Comparison of ENCODE assay signal across 9 cellular contexts in the genomic region with DNA sequence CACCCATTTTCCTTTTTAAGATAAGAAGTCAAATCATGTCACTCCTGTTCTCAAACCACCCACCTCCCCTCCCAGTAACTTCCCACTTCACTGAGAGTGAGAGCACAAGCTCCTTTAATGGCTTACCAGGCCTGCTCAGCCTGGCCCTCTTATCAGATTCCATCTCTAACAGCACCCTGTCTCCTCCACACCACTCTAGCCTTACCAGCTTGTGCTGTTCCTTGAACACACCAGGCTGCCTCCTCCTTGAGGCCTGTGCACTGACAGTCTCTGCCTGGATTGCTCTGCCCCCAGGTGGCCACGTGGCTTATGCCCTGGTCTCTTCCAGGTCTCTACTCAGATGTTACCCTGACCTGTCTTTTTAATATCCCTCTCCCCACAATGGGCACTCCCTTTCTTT. TPM values are rescaled to one million over a fixed set of nuclear protein-coding genes. Genes with fewer than 3 reads are reported as not detected.
DNase-seq lines count a peak whose midpoint lies in the region; ATAC-seq and TF ChIP-seq lines count a peak whose summit lies in the region.
"Had no signal": no experiment of that assay in that cellular context is flagged by ENCODE, and none has a peak within 500 bp of the region (broad histone marks: within the 10 kb centered on the region; RNA-seq: fewer than 3 reads in every experiment).

No MANE protein-coding gene starts in this region.

- no peaks in the 10 kb centered on the region for H3K27me3 Mint-ChIP-seq in activated naive CD4-positive, alpha-beta T cell treated with anti-CD3 and anti-CD28 coated beads for 36 hours (ENCODE audit: low read depth)
- peaks cover 36% of the 10 kb centered on the region for H3K27me3 Mint-ChIP-seq in WTC11 (ENCODE audit: low read depth)

- intact Hi-C loops in activated naive CD4-positive, alpha-beta T cell treated with anti-CD3 and anti-CD28 coated beads for 36 hours (cut with micrococcal nuclease), result loop anchor here (1.0 kb wide), 1 partner anchor 43 kb away; no protein-coding TSS in a partner anchor

- no peak for TF ChIP-seq EP300 in Ishikawa (IDR thresholded peaks at IDR 0.05; ENCODE audit: borderline replicate concordance)

- peak; percentile 57 for TF ChIP-seq RAD21 in Ishikawa (IDR thresholded peaks at IDR 0.05; ENCODE audit: low read depth)

- peak; percentile 98 for ATAC-seq in WTC11
- ATAC-seq in GM21526 (IDR thresholded peaks at IDR 0.05; ENCODE audit: low FRiP score, unreplicated experiment), result no peak
- ATAC-seq: body of pancreas had no signal

- H3K4me3 Mint-ChIP-seq in activated naive CD4-positive, alpha-beta T cell treated with anti-CD3 and anti-CD28 coated beads for 36 hours, result no peak overlapping the region
- H3K4me3 Mint-ChIP-seq in WTC11, result no peak overlapping the region

- H3K9me3 Mint-ChIP-seq in activated naive CD4-positive, alpha-beta T cell treated with anti-CD3 and anti-CD28 coated beads for 36 hours, result no peaks in the 10 kb centered on the region
- H3K9me3 Mint-ChIP-seq in WTC11, result no peaks in the 10 kb centered on the region

- H3K4me1 Mint-ChIP-seq in activated naive CD4-positive, alpha-beta T cell treated with anti-CD3 and anti-CD28 coated beads for 36 hours (ENCODE audit: low read depth), result peaks cover 8% of the 10 kb centered on the region
- H3K4me1 Mint-ChIP-seq in WTC11, result peaks cover 8% of the 10 kb centered on the region; the same call in 1 of the 2 replicates

- H3K27ac Mint-ChIP-seq in activated naive CD4-positive, alpha-beta T cell treated with anti-CD3 and anti-CD28 coated beads for 36 hours, result no peak overlapping the region
- no peak overlapping the region for H3K27ac Mint-ChIP-seq in WTC11

- CTCF ChIA-PET in activated naive CD4-positive, alpha-beta T cell treated with anti-CD3 and anti-CD28 coated beads for 36 hours (lab: Charles Lee), result interaction anchor here (0.6 to 1.0 kb wide), 2 partner anchors 9 to 78 kb away, joined by 4 to 5 read pairs; no protein-coding TSS in a partner anchor
- CTCF ChIA-PET in WTC11 (lab: Charles Lee), result interaction anchor here (0.6 to 2.6 kb wide), 15 partner anchors 8 to 227 kb away, joined by 3 to 18 read pairs (median 4); no protein-coding TSS in a partner anchor

- no peak for TF ChIP-seq CTCF in WTC11 (IDR thresholded peaks at IDR 0.05)

- DNase-seq in activated naive CD4-positive, alpha-beta T cell treated with anti-CD3 and anti-CD28 coated beads for 36 hours, result peak; percentile 54
- no peak for DNase-seq in activated naive CD4-positive, alpha-beta T cell treated with Interleukin-2 at 50 U/mL for 16 hours
- DNase-seq in WTC11 (ENCODE audit: low spot score) (peak; percentile 64), glomerular visceral epithelial cell (ENCODE audit: extremely low spot score) (peak; percentile 40), hypothalamus (lab: John Stamatoyannopoulos, UW) (no peak)
- DNase-seq in stimulated activated CD8-positive, alpha-beta memory T cell treated with anti-CD3 and anti-CD28 coated beads, Interleukin-4, amount 100 ng/mL, for 48 hours, result peak; percentile 38

- no peaks in the 10 kb centered on the region for H3K36me3 Mint-ChIP-seq in activated naive CD4-positive, alpha-beta T cell treated with anti-CD3 and anti-CD28 coated beads for 36 hours (ENCODE audit: low read depth)
- H3K36me3 Mint-ChIP-seq in WTC11, result no peaks in the 10 kb centered on the region

- POLR2A ChIA-PET in WTC11 (lab: Charles Lee), result no interaction called here

TF ChIP-seq in Ishikawa, 13 proteins besides CTCF, POLR2A, EP300 and RAD21:
- TF ChIP-seq, protein P1, sequence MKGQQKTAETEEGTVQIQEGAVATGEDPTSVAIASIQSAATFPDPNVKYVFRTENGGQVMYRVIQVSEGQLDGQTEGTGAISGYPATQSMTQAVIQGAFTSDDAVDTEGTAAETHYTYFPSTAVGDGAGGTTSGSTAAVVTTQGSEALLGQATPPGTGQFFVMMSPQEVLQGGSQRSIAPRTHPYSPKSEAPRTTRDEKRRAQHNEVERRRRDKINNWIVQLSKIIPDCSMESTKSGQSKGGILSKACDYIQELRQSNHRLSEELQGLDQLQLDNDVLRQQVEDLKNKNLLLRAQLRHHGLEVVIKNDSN (IDR thresholded peaks at IDR 0.05), result peak; percentile 37; the same call in 1 of the 2 replicates
- TF ChIP-seq NFIC (IDR thresholded peaks at IDR 0.05) (no peak), CREB1 (IDR thresholded peaks at IDR 0.05; ENCODE audit: low read depth) (no peak), TEAD4 (IDR thresholded peaks at IDR 0.05) (no peak), TAF1 (IDR thresholded peaks at IDR 0.05; ENCODE audit: low read depth) (no peak)
TF ChIP-seq in Ishikawa: peak in this region for 1.

TF ChIP-seq in WTC11, 78 proteins besides CTCF, POLR2A, EP300 and RAD21:
- TF ChIP-seq ZNF121 (CRISPR knock-in tag; IDR thresholded peaks at IDR 0.05) (0 out of 2 replicates have a peak, but pooled peaks have one; percentile 6), RORB (CRISPR knock-in tag; IDR thresholded peaks at IDR 0.05) (no peak)
- TF ChIP-seq, protein P2, sequence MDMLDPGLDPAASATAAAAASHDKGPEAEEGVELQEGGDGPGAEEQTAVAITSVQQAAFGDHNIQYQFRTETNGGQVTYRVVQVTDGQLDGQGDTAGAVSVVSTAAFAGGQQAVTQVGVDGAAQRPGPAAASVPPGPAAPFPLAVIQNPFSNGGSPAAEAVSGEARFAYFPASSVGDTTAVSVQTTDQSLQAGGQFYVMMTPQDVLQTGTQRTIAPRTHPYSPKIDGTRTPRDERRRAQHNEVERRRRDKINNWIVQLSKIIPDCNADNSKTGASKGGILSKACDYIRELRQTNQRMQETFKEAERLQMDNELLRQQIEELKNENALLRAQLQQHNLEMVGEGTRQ (CRISPR knock-in tag; IDR thresholded peaks at IDR 0.05), result peak; percentile 66
- TF ChIP-seq, protein P1 (CRISPR knock-in tag; IDR thresholded peaks at IDR 0.05), result peak; percentile 55; the same call in 1 of the 2 replicates
- TF ChIP-seq, protein P3, sequence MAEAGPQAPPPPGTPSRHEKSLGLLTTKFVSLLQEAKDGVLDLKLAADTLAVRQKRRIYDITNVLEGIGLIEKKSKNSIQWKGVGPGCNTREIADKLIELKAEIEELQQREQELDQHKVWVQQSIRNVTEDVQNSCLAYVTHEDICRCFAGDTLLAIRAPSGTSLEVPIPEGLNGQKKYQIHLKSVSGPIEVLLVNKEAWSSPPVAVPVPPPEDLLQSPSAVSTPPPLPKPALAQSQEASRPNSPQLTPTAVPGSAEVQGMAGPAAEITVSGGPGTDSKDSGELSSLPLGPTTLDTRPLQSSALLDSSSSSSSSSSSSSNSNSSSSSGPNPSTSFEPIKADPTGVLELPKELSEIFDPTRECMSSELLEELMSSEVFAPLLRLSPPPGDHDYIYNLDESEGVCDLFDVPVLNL (CRISPR knock-in tag; IDR thresholded peaks at IDR 0.05; ENCODE audit: borderline replicate concordance, low read depth), result no peak

RNA-seq across cellular contexts. Expression of a gene that starts 40.1 kb away (rescaled TPM):
- total RNA-seq in activated naive CD4-positive, alpha-beta T cell treated with anti-CD3 and anti-CD28 coated beads for 36 hours, result 100 to 1,000 TPM; 173 to 175 TPM
- total RNA-seq in WTC11 (2021), result 60.8 to 62.3 TPM (median 61.5 TPM) in 3 replicates

Comparison
In these comparisons a context has a peak if more than half of its experiments do, and no peak if none do; other contexts are left out.
1. DNase-seq: peak in activated naive CD4-positive, alpha-beta T cell treated with anti-CD3 and anti-CD28 coated beads for 36 hours (single experiment), WTC11 (single experiment), glomerular visceral epithelial cell (single experiment) and stimulated activated CD8-positive, alpha-beta memory T cell treated with anti-CD3 and anti-CD28 coated beads, Interleukin-4, amount 100 ng/mL, for 48 hours (single experiment); none in activated naive CD4-positive, alpha-beta T cell treated with Interleukin-2 at 50 U/mL for 16 hours (single experiment) and hypothalamus (0 of 51).